8 cellular contexts compared by ENCODE assay signal in genomic region chr6:107490568-107491058, GRCh38. TPM values are rescaled to one million over a fixed set of nuclear protein-coding genes. Genes with fewer than 3 reads are reported as not detected.
A peak's percentile ranks its signal among the peaks of the same experiment; 100 is the strongest.
DNase-seq lines count a peak whose midpoint lies in the region; TF ChIP-seq lines count a peak whose summit lies in the region.

No MANE protein-coding gene starts in this region.

- peaks cover 24% of the 10 kb centered on the region for H3F3A ChIP-seq in SU-DHL-6 (ENCODE audit: insufficient read depth)

- no peak overlapping the region for H4K8ac ChIP-seq in H9 (replicated peaks; ENCODE audit: insufficient read length, low read depth, low read length)
- H4K8ac ChIP-seq in trophoblast cell (ENCODE audit: low read depth, low read length), result no peak overlapping the region

- no peaks in the 10 kb centered on the region for H3K9me2 ChIP-seq in SU-DHL-6 (replicated peaks; ENCODE audit: insufficient read depth, low read length)

- H3K36me3 ChIP-seq in SU-DHL-6 (ENCODE audit: low read length) (0 out of 2 replicates have a peak, but pooled peaks cover 6% of the 10 kb centered on the region), trophoblast cell (ENCODE audit: control insufficient read depth in 1 of 2, insufficient read depth in 2 of 2, low read length in 2 of 2) (no peaks in the 10 kb centered on the region)

- H3K4ac ChIP-seq in H9 (ENCODE audit: low read depth, low read length) (no peak overlapping the region), trophoblast cell (ENCODE audit: low read depth, low read length) (no peak overlapping the region)

- WGBS in H9 (ENCODE audit: extremely low coverage, insufficient read length, low lambda C conversion rate), result no CpG with 5 or more reads among the region's 28 CpGs
- no CpG with 5 or more reads among the region's 28 CpGs for WGBS in trophoblast cell (ENCODE audit: extremely low coverage, insufficient coverage, insufficient read length)

- H3K9ac ChIP-seq in H9 (ENCODE audit: extremely low read depth, insufficient read length, low read length) (no peak overlapping the region), SU-DHL-6 (ENCODE audit: low read length) (peak overlapping the region; percentile 90), trophoblast cell (ENCODE audit: low read length) (no peak overlapping the region)

- H3K36me3 Mint-ChIP-seq in H9 (ENCODE audit: insufficient read depth in 1 of 3, low read depth in 3 of 3), result no peaks in the 10 kb centered on the region

- no peak overlapping the region for H3T11ph ChIP-seq in H9 (ENCODE audit: low read length)

- H4K20me1 ChIP-seq in H9 (ENCODE audit: control insufficient read depth, insufficient read depth, insufficient read length) (no peaks in the 10 kb centered on the region), SU-DHL-6 (ENCODE audit: low read depth, low read length) (peaks cover 4% of the 10 kb centered on the region; the same call in 1 of the 2 replicates)

- H2AFZ ChIP-seq in H9 (ENCODE audit: low read length) (no peak overlapping the region), SU-DHL-6 (ENCODE audit: low read depth, low read length, severe bottlenecking) (peak overlapping the region; percentile 79), trophoblast cell (ENCODE audit: insufficient read depth, low read length, poor library complexity) (no peak overlapping the region)

- DNase-seq in H9 (no peak), fibroblast of the aortic adventitia (ENCODE audit: low read depth) (no peak), trophoblast cell (no peak), kidney tubule cell (ENCODE audit: low spot score) (no peak), NCI-H345 (lab: John Stamatoyannopoulos, UW) (no peak), GM03348 (ENCODE audit: low spot score) (no peak), mucosa of gallbladder (ENCODE audit: low spot score) (no peak)

- H3K14ac ChIP-seq in H9 (ENCODE audit: insufficient read depth, low read length) (no peak overlapping the region), trophoblast cell (ENCODE audit: low read length) (no peak overlapping the region)

- H3K79me2 ChIP-seq in H9 (ENCODE audit: insufficient read depth, low read length), result no peaks in the 10 kb centered on the region
- peaks cover 54% of the 10 kb centered on the region for H3K79me2 ChIP-seq in SU-DHL-6 (ENCODE audit: insufficient read depth, low read length)
- no peaks in the 10 kb centered on the region for H3K79me2 ChIP-seq in trophoblast cell (ENCODE audit: control insufficient read depth, insufficient read depth, low read length, poor library complexity)

- H3K23me2 ChIP-seq in H9 (ENCODE audit: insufficient read length, low read depth, low read length, poor library complexity, severe bottlenecking), result peaks cover 36% of the 10 kb centered on the region

- no peak overlapping the region for H3K27ac ChIP-seq in H9 (ENCODE audit: insufficient read length, low read depth, low read length)
- H3K27ac ChIP-seq in SU-DHL-6 (ENCODE audit: low read depth, low read length), result peak overlapping the region; percentile 71
- H3K27ac ChIP-seq in trophoblast cell (ENCODE audit: low read depth, low read length), result no peak overlapping the region

- H2BK120ac ChIP-seq in H9 (ENCODE audit: low read depth, low read length, poor library complexity, severe bottlenecking), result no peak overlapping the region
- no peak overlapping the region for H2BK120ac ChIP-seq in trophoblast cell (ENCODE audit: insufficient read depth, low read length, poor library complexity)

- peaks cover 23% of the 10 kb centered on the region for H3K27me3 ChIP-seq in H9 (ENCODE audit: insufficient read depth, low read length)
- H3K27me3 ChIP-seq in SU-DHL-6 (ENCODE audit: low read length), result no peaks in the 10 kb centered on the region
- peaks cover 42% of the 10 kb centered on the region for H3K27me3 ChIP-seq in trophoblast cell (ENCODE audit: insufficient read depth, low read length)

- H3K18ac ChIP-seq in H9 (ENCODE audit: insufficient read length, low read depth, low read length) (no peak overlapping the region), trophoblast cell (ENCODE audit: low read length) (no peak overlapping the region)

- H4K91ac ChIP-seq in H9 (ENCODE audit: insufficient read length, low read depth, low read length) (no peak overlapping the region), trophoblast cell (ENCODE audit: low read depth, low read length) (no peak overlapping the region)

- no peak overlapping the region for H2BK20ac ChIP-seq in H9 (ENCODE audit: low read depth, low read length, poor library complexity, severe bottlenecking)

- H2AK5ac ChIP-seq in H9 (ENCODE audit: insufficient read length, low read length), result no peak overlapping the region
- no peak overlapping the region for H2AK5ac ChIP-seq in trophoblast cell (ENCODE audit: low read length)

- H2BK5ac ChIP-seq in H9 (ENCODE audit: insufficient read length, low read length) (no peak overlapping the region), trophoblast cell (ENCODE audit: low read depth, low read length, poor library complexity) (no peak overlapping the region)

- H3K56ac ChIP-seq in H9 (ENCODE audit: insufficient read length, low read depth, low read length), result no peak overlapping the region

- no peak overlapping the region for H4K5ac ChIP-seq in H9 (ENCODE audit: insufficient read length, low read depth, low read length)

- H3K4me1 Mint-ChIP-seq in H9, result peaks cover 12 to 18% of the 10 kb centered on the region in 2 experiments

- H3K4me2 ChIP-seq in H9 (ENCODE audit: insufficient read depth, insufficient read length, low read length) (peak overlapping the region; percentile 98), SU-DHL-6 (ENCODE audit: low read depth, low read length, poor library complexity, severe bottlenecking) (peak overlapping the region; percentile 75), trophoblast cell (ENCODE audit: low read length) (peak overlapping the region; percentile 86)

- H2BK12ac ChIP-seq in H9 (ENCODE audit: insufficient read length, low read depth, low read length) (no peak overlapping the region), trophoblast cell (ENCODE audit: low read length) (no peak overlapping the region)

- H3K9me3 ChIP-seq in H9 (ENCODE audit: control insufficient read depth, low read depth, low read length) (no peaks in the 10 kb centered on the region), SU-DHL-6 (ENCODE audit: insufficient read depth, low read length) (no peaks in the 10 kb centered on the region), trophoblast cell (ENCODE audit: insufficient read depth, low read depth, low read length) (no peaks in the 10 kb centered on the region)

- H3K79me1 ChIP-seq in H9 (ENCODE audit: insufficient read depth, low read depth, low read length, poor library complexity, severe bottlenecking) (no peaks in the 10 kb centered on the region), trophoblast cell (ENCODE audit: low read length) (no peaks in the 10 kb centered on the region)

- H3K23ac ChIP-seq in H9 (ENCODE audit: insufficient read length, low read depth, low read length), result no peak overlapping the region
- no peak overlapping the region for H3K23ac ChIP-seq in trophoblast cell (ENCODE audit: low read length)

- TF ChIP-seq CTCF in H9 (conservative IDR thresholded peaks at IDR 0.05), result no peak
- no peak for TF ChIP-seq CTCF in SU-DHL-6 (IDR thresholded peaks at IDR 0.05; ENCODE audit: insufficient read depth, low read length, poor library complexity, severe bottlenecking)
- no peak for TF ChIP-seq CTCF in fibroblast of the aortic adventitia (IDR thresholded peaks at IDR 0.05; ENCODE audit: insufficient read depth, low read length)

- no peak overlapping the region for H4K12ac ChIP-seq in trophoblast cell (ENCODE audit: low read depth, low read length)

- H3K27ac Mint-ChIP-seq in H9, result no peak overlapping the region; a peak in 1 of 7 replicates

- H3K4me1 ChIP-seq in H9 (ENCODE audit: insufficient read depth, low read length) (peaks cover 8% of the 10 kb centered on the region), trophoblast cell (ENCODE audit: control insufficient read depth in 1 of 2, insufficient read depth in 2 of 2, low read length in 2 of 2) (peaks cover 15% of the 10 kb centered on the region in 2 experiments)

- peak overlapping the region; percentile 96 for H3K4me3 ChIP-seq in SU-DHL-6 (ENCODE audit: insufficient read depth, low read length, poor library complexity, severe bottlenecking)
- peak overlapping the region; percentile 83 for H3K4me3 ChIP-seq in fibroblast of the aortic adventitia (ENCODE audit: low read depth, low read length)
- peak overlapping the region; percentile 80 for H3K4me3 ChIP-seq in trophoblast cell (ENCODE audit: low read depth, low read length)

- H3K27me3 Mint-ChIP-seq in H9 (ENCODE audit: low read depth), result peaks cover 37% of the 10 kb centered on the region

- H3K9me3 Mint-ChIP-seq in H9, result no peaks in the 10 kb centered on the region; a peak in 1 of 5 replicates

- peak overlapping the region in 1 of 2 experiments; percentile 88; a peak in 2 of 5 replicates for H3K4me3 Mint-ChIP-seq in H9

- no peak overlapping the region; the same call in 1 of the 2 replicates for H2BK15ac ChIP-seq in H9 (ENCODE audit: low read depth, low read length)

RNA-seq across cellular contexts. Expression of gene SOBP, which starts 0.7 kb away (rescaled TPM):
- total RNA-seq in H9 (2021) (3.8 and 4.3 TPM in 2 replicates), fibroblast of the aortic adventitia (ENCODE audit: low replicate concordance) (7.4 and 7.9 TPM in 2 replicates), mucosa of gallbladder (11.0 TPM)
- 0.11 TPM in 2 replicates for polyA plus RNA-seq in trophoblast cell (2013)

RNA-seq across cellular contexts. Expression of gene PDSS2, which starts 31.2 kb away (rescaled TPM):
- 12.1 and 12.2 TPM in 2 replicates for total RNA-seq in H9 (2021)
- 10.1 and 14.4 TPM in 2 replicates for total RNA-seq in fibroblast of the aortic adventitia (ENCODE audit: low replicate concordance)
- polyA plus RNA-seq in trophoblast cell (2013), result 5.6 and 5.7 TPM in 2 replicates
- total RNA-seq in mucosa of gallbladder, result 17.7 TPM
